Comparison of ENCODE assay signal across 10 cellular contexts in genomic region chr17:64580384-64581307, GRCh38.
A peak's percentile ranks its signal among the peaks of the same experiment; 100 is the strongest.
DNase-seq lines count a peak whose midpoint lies in the region; ATAC-seq and TF ChIP-seq lines count a peak whose summit lies in the region.
"Had no signal": no experiment of that assay in that cellular context is flagged by ENCODE, and none has a peak within 500 bp of the region (broad histone marks: within the 10 kb centered on the region; RNA-seq: fewer than 3 reads in every experiment).

No MANE protein-coding gene starts in this region.

- peaks cover 5 to 16% (median 10%) of the 10 kb centered on the region in 4 donors for H3K4me1 Mint-ChIP-seq in CD4-positive, CD25-positive, alpha-beta regulatory T cell
- H3K4me1 Mint-ChIP-seq in GM23338: peaks cover 5% of the 10 kb centered on the region
- H3K4me1 Mint-ChIP-seq in activated CD8-positive, alpha-beta T cell treated with anti-CD3 and anti-CD28 coated beads for 36 hours (ENCODE audit: low read depth): peaks cover 19% of the 10 kb centered on the region

- no peak overlapping the region; the same call in 1 of the 2 replicates for H3K4me2 ChIP-seq in GM23338

- H3K36me3 Mint-ChIP-seq in CD4-positive, CD25-positive, alpha-beta regulatory T cell: peaks cover 30% of the 10 kb centered on the region
- H3K36me3 Mint-ChIP-seq in GM23338 (ENCODE audit: low read depth): peaks cover 42% of the 10 kb centered on the region
- peaks cover 24% of the 10 kb centered on the region for H3K36me3 Mint-ChIP-seq in activated CD8-positive, alpha-beta T cell treated with anti-CD3 and anti-CD28 coated beads for 36 hours (ENCODE audit: low read depth)

- no peaks in the 10 kb centered on the region for H4K20me1 ChIP-seq in GM23338 (replicated peaks; ENCODE audit: insufficient read depth)

- no peak for TF ChIP-seq POLR2A in ovary (IDR thresholded peaks at IDR 0.05)

- no peaks in the 10 kb centered on the region for H3F3A ChIP-seq in GM23338 (replicated peaks; ENCODE audit: low read depth)

- TF ChIP-seq CTCF in GM23338 (conservative IDR thresholded peaks at IDR 0.05; ENCODE audit: low read depth in 2 of 2) (no peak), fibroblast of the aortic adventitia (IDR thresholded peaks at IDR 0.05; ENCODE audit: insufficient read depth, low read length) (no peak), ovary (IDR thresholded peaks at IDR 0.05) (no peak)
- TF ChIP-seq CTCF in activated CD8-positive, alpha-beta T cell treated with anti-CD3 and anti-CD28 coated beads for 36 hours (IDR thresholded peaks at IDR 0.05): no peak

- H3K36me3 ChIP-seq in CD4-positive, CD25-positive, alpha-beta regulatory T cell (ENCODE audit: control insufficient read depth, insufficient read depth, low read length): peaks cover 35% of the 10 kb centered on the region
- peaks cover 6% of the 10 kb centered on the region; the same call in 1 of the 2 replicates for H3K36me3 ChIP-seq in GM23338 (ENCODE audit: insufficient read depth)
- no peaks in the 10 kb centered on the region for H3K36me3 ChIP-seq in ovary

- CTCF ChIA-PET in activated CD8-positive, alpha-beta T cell treated with anti-CD3 and anti-CD28 coated beads for 36 hours (lab: Charles Lee): interaction anchor here (0.9 to 2.3 kb wide), 5 partner anchors 9 to 88 kb away, joined by 3 to 10 read pairs (median 3); no protein-coding TSS in a partner anchor

- no peak overlapping the region for H2AFZ ChIP-seq in GM23338

- no peaks in the 10 kb centered on the region for H3K27me3 Mint-ChIP-seq in CD4-positive, CD25-positive, alpha-beta regulatory T cell
- peaks cover 3% of the 10 kb centered on the region for H3K27me3 Mint-ChIP-seq in GM23338 (ENCODE audit: insufficient read depth, low read depth, poor library complexity)
- no peaks in the 10 kb centered on the region for H3K27me3 Mint-ChIP-seq in activated CD8-positive, alpha-beta T cell treated with anti-CD3 and anti-CD28 coated beads for 36 hours

- H3K9me3 Mint-ChIP-seq in CD4-positive, CD25-positive, alpha-beta regulatory T cell: no peaks in the 10 kb centered on the region
- H3K9me3 Mint-ChIP-seq in GM23338: no peaks in the 10 kb centered on the region
- no peaks in the 10 kb centered on the region for H3K9me3 Mint-ChIP-seq in activated CD8-positive, alpha-beta T cell treated with anti-CD3 and anti-CD28 coated beads for 36 hours

- no peak overlapping the region for H3K4me3 ChIP-seq in CD4-positive, CD25-positive, alpha-beta regulatory T cell (ENCODE audit: low read depth, low read length)
- no peak overlapping the region for H3K4me3 ChIP-seq in GM23338
- H3K4me3 ChIP-seq in fibroblast of the aortic adventitia (ENCODE audit: low read depth, low read length): no peak overlapping the region
- no peak overlapping the region for H3K4me3 ChIP-seq in ovary

- WGBS in ovary, 3 donors: 38 to 53% (median 42%) methylated on average over 7 of the region's 7 CpGs

- H3K27ac ChIP-seq in CD4-positive, CD25-positive, alpha-beta regulatory T cell (ENCODE audit: insufficient read depth, low read length, poor library complexity, severe bottlenecking): no peak overlapping the region
- no peak overlapping the region for H3K27ac ChIP-seq in GM23338 (ENCODE audit: low read depth)
- peak overlapping the region in 1 of 2 donors; percentile 37 for H3K27ac ChIP-seq in ovary

- TF ChIP-seq EP300 in ovary (IDR thresholded peaks at IDR 0.05): no peak

- H3K27me3 ChIP-seq in CD4-positive, CD25-positive, alpha-beta regulatory T cell (ENCODE audit: control insufficient read depth, insufficient read depth, low read length): no peaks in the 10 kb centered on the region
- no peaks in the 10 kb centered on the region for H3K27me3 ChIP-seq in GM23338 (ENCODE audit: insufficient read depth)
- H3K27me3 ChIP-seq in ovary: no peaks in the 10 kb centered on the region

- intact Hi-C loops in activated CD8-positive, alpha-beta T cell treated with anti-CD3 and anti-CD28 coated beads for 36 hours (cut with micrococcal nuclease): no loop called here
- intact Hi-C loops in head of caudate nucleus (cut with DNase I): no loop called here
- intact Hi-C loops in ovary (cut with DNase I): no loop called here

- H3K79me2 ChIP-seq in GM23338 (replicated peaks; ENCODE audit: insufficient read depth): no peaks in the 10 kb centered on the region

- H3K9me2 ChIP-seq in GM23338 (ENCODE audit: insufficient read depth): no peaks in the 10 kb centered on the region

- H3K4me3 Mint-ChIP-seq in CD4-positive, CD25-positive, alpha-beta regulatory T cell: no peak overlapping the region
- no peak overlapping the region for H3K4me3 Mint-ChIP-seq in GM23338
- H3K4me3 Mint-ChIP-seq in activated CD8-positive, alpha-beta T cell treated with anti-CD3 and anti-CD28 coated beads for 36 hours: peak overlapping the region; percentile 4

- POLR2A ChIA-PET in activated CD8-positive, alpha-beta T cell treated with anti-CD3 and anti-CD28 coated beads for 36 hours (lab: Charles Lee): interaction anchor here (0.8 to 1.5 kb wide), 4 partner anchors 39 to 75 kb away, joined by 3 read pairs; no protein-coding TSS in a partner anchor

- DNase-seq in CD4-positive, CD25-positive, alpha-beta regulatory T cell: peak in 1 of 3 donors; percentile 19
- DNase-seq in GM23338 (ENCODE audit: low spot score) (no peak), fibroblast of the aortic adventitia (ENCODE audit: low read depth) (peak; percentile 60), head of caudate nucleus (no peak), ovary (no peak)
- DNase-seq in activated CD8-positive, alpha-beta T cell treated with anti-CD3 and anti-CD28 coated beads for 36 hours: peak; percentile 12
- DNase-seq: NCI-H2107 had no signal

- no peaks in the 10 kb centered on the region for H3K9me3 ChIP-seq in CD4-positive, CD25-positive, alpha-beta regulatory T cell (ENCODE audit: control insufficient read depth in 2 of 2, low read length in 2 of 2)
- H3K9me3 ChIP-seq in ovary: no peaks in the 10 kb centered on the region

- peak overlapping the region; percentile 28 to 73 (median 43) for H3K27ac Mint-ChIP-seq in CD4-positive, CD25-positive, alpha-beta regulatory T cell
- peak overlapping the region; percentile 44 for H3K27ac Mint-ChIP-seq in GM23338
- H3K27ac Mint-ChIP-seq in activated CD8-positive, alpha-beta T cell treated with anti-CD3 and anti-CD28 coated beads for 36 hours: peak overlapping the region; percentile 92

- H3K4me1 ChIP-seq in CD4-positive, CD25-positive, alpha-beta regulatory T cell (ENCODE audit: control insufficient read depth, insufficient read depth, low read length, poor library complexity, severe bottlenecking): no peaks in the 10 kb centered on the region
- H3K4me1 ChIP-seq in GM23338 (ENCODE audit: insufficient read depth) (peaks cover 9% of the 10 kb centered on the region; the same call in 1 of the 2 replicates), ovary (ENCODE audit: insufficient read depth) (no peaks in the 10 kb centered on the region)

- peak in 1 of 2 donors; percentile 14 for ATAC-seq in CD4-positive, CD25-positive, alpha-beta regulatory T cell (ENCODE audit: low read depth in 2 of 2)
- ATAC-seq in GM23338 (no peak), HG02840 (IDR thresholded peaks at IDR 0.05; ENCODE audit: low FRiP score, unreplicated experiment) (no peak), HG03108 (IDR thresholded peaks at IDR 0.05; ENCODE audit: unreplicated experiment) (no peak)
- peak; percentile 87 for ATAC-seq in activated CD8-positive, alpha-beta T cell treated with anti-CD3 and anti-CD28 coated beads for 36 hours
- ATAC-seq: HCT116 had no signal

TF ChIP-seq in GM23338, 12 proteins besides CTCF, POLR2A, EP300 and RAD21 (continues in another document):
- TF ChIP-seq JUNB (IDR thresholded peaks at IDR 0.05; ENCODE audit: unreplicated experiment) (no peak), CREB1 (CRISPR knock-in tag; IDR thresholded peaks at IDR 0.05; ENCODE audit: low read depth) (no peak), ZNF331 (CRISPR knock-in tag; IDR thresholded peaks at IDR 0.05; ENCODE audit: low read depth) (no peak), ZNF114 (CRISPR knock-in tag; IDR thresholded peaks at IDR 0.05) (no peak), EZH2 (IDR thresholded peaks at IDR 0.05; ENCODE audit: low read depth, unreplicated experiment) (no peak), POLR2AphosphoS5 (IDR thresholded peaks at IDR 0.05; ENCODE audit: low read depth) (no peak)

Comparison
In these comparisons a context has a peak if more than half of its experiments do, and no peak if none do; other contexts are left out.
1. DNase-seq: peak in activated CD8-positive, alpha-beta T cell treated with anti-CD3 and anti-CD28 coated beads for 36 hours (single experiment) and fibroblast of the aortic adventitia (single experiment); none in GM23338 (single experiment), head of caudate nucleus (0 of 42) and ovary (0 of 5).
2. Peak in every context shown above with its lines, with median percentiles within 50 percentile points of each other: H3K27ac Mint-ChIP-seq.